ENCODE assay signal across 8 cellular contexts in genomic region chr6:129500958-129501381, GRCh38.
DNase-seq lines count a peak whose midpoint lies in the region; TF ChIP-seq lines count a peak whose summit lies in the region.

No MANE protein-coding gene starts in this region.

- no peaks in the 10 kb centered on the region for H3K79me2 ChIP-seq in PC-9 (ENCODE audit: low read depth)

- H3K27me3 ChIP-seq in PC-9 (ENCODE audit: insufficient read depth, low read depth) (no peaks in the 10 kb centered on the region), esophagus squamous epithelium (no peaks in the 10 kb centered on the region), suprapubic skin (no peaks in the 10 kb centered on the region)
- H3K27me3 ChIP-seq in CD8-positive, alpha-beta memory T cell (ENCODE audit: insufficient read depth, low read length, poor library complexity, severe bottlenecking), result no peaks in the 10 kb centered on the region

- H3K9me2 ChIP-seq in PC-9 (ENCODE audit: insufficient read depth), result no peaks in the 10 kb centered on the region

- H3K4me3 Mint-ChIP-seq in T-helper 1 cell treated with Interleukin-12 subunit alpha and Interleukin-12 subunit beta and Interleukin-4 antibody, amounts not matched to agents 30 μg/mL and 1 μg/mL, for 36 hours, result no peak overlapping the region
- H3K4me3 Mint-ChIP-seq in CD8-positive, alpha-beta memory T cell, result no peak overlapping the region

- POLR2A ChIA-PET in PC-9 (lab: Charles Lee; ENCODE audit: unreplicated experiment), result interaction anchor here (0.5 to 1.0 kb wide), 3 partner anchors 11 to 490 kb away, joined by 3 to 5 read pairs (median 4); no protein-coding TSS in a partner anchor
- POLR2A ChIA-PET in CD8-positive, alpha-beta memory T cell (lab: Charles Lee), result interaction anchor here (0.6 kb wide), 1 partner anchor 42 kb away, joined by 5 read pairs; no protein-coding TSS in a partner anchor

- TSS peak; percentile 52 for BruUV-seq in PC-9 (replicated peaks; lab: Mats Ljungman, UMichigan)

- no peaks in the 10 kb centered on the region for H3K36me3 Mint-ChIP-seq in T-helper 1 cell treated with Interleukin-12 subunit alpha and Interleukin-12 subunit beta and Interleukin-4 antibody, amounts not matched to agents 30 μg/mL and 1 μg/mL, for 36 hours (ENCODE audit: low read depth)
- H3K36me3 Mint-ChIP-seq in CD8-positive, alpha-beta memory T cell, result no peaks in the 10 kb centered on the region

- peak overlapping the region; percentile 46 for H3K4me2 ChIP-seq in PC-9

- no peaks in the 10 kb centered on the region for H3K9me3 Mint-ChIP-seq in T-helper 1 cell treated with Interleukin-12 subunit alpha and Interleukin-12 subunit beta and Interleukin-4 antibody, amounts not matched to agents 30 μg/mL and 1 μg/mL, for 36 hours
- no peaks in the 10 kb centered on the region for H3K9me3 Mint-ChIP-seq in CD8-positive, alpha-beta memory T cell

- H3K4me1 Mint-ChIP-seq in T-helper 1 cell treated with Interleukin-12 subunit alpha and Interleukin-12 subunit beta and Interleukin-4 antibody, amounts not matched to agents 30 μg/mL and 1 μg/mL, for 36 hours (ENCODE audit: low read depth), result peaks cover 25% of the 10 kb centered on the region
- peaks cover 11 to 15% (median 14%) of the 10 kb centered on the region in 3 donors for H3K4me1 Mint-ChIP-seq in CD8-positive, alpha-beta memory T cell

- TF ChIP-seq POLR2A in esophagus squamous epithelium (IDR thresholded peaks at IDR 0.05), result no peak
- no peak for TF ChIP-seq POLR2A in suprapubic skin (IDR thresholded peaks at IDR 0.05)

- H4K20me1 ChIP-seq in PC-9 (ENCODE audit: insufficient read depth), result no peaks in the 10 kb centered on the region

- H3K36me3 ChIP-seq in PC-9 (ENCODE audit: low read depth) (no peaks in the 10 kb centered on the region), esophagus squamous epithelium (peaks cover 0 to 4% (median 0%) of the 10 kb centered on the region in 3 donors), suprapubic skin (peaks cover 2% of the 10 kb centered on the region)
- no peaks in the 10 kb centered on the region for H3K36me3 ChIP-seq in CD8-positive, alpha-beta memory T cell (ENCODE audit: insufficient read depth, low read length)

- WGBS in esophagus squamous epithelium, 2 donors, result 42 to 49% methylated on average over 10 of the region's 10 CpGs
- 61% methylated on average over 10 of the region's 10 CpGs for WGBS in suprapubic skin

- H2AFZ ChIP-seq in PC-9, result no peak overlapping the region

- H3K9me3 ChIP-seq in PC-9 (ENCODE audit: insufficient read depth, low read depth) (no peaks in the 10 kb centered on the region), esophagus squamous epithelium (no peaks in the 10 kb centered on the region), suprapubic skin (no peaks in the 10 kb centered on the region)
- no peaks in the 10 kb centered on the region for H3K9me3 ChIP-seq in CD8-positive, alpha-beta memory T cell (ENCODE audit: low read length)

- peak; percentile 49; the same call in 1 of the 2 replicates for TF ChIP-seq CTCF in PC-9 (conservative IDR thresholded peaks at IDR 0.05)
- TF ChIP-seq CTCF in esophagus squamous epithelium (IDR thresholded peaks at IDR 0.05), result peak in 2 of 6 experiments; percentile 18 to 48
- TF ChIP-seq CTCF in suprapubic skin (IDR thresholded peaks at IDR 0.05), result peak in 1 of 2 donors; percentile 14

- peak overlapping the region; percentile 32 for H3K27ac ChIP-seq in PC-9
- peak overlapping the region; percentile 61 to 84 (median 63) for H3K27ac ChIP-seq in esophagus squamous epithelium
- peak overlapping the region; percentile 78 for H3K27ac ChIP-seq in suprapubic skin
- H3K27ac ChIP-seq in CD8-positive, alpha-beta memory T cell (ENCODE audit: low read depth, low read length), result no peak overlapping the region

- peaks cover 9% of the 10 kb centered on the region; the same call in 1 of the 2 replicates for H3F3A ChIP-seq in PC-9 (ENCODE audit: insufficient read depth, low read depth)

- intact Hi-C loops in PC-9 (cut with micrococcal nuclease; ENCODE audit: unreplicated experiment) (no loop called here), esophagus squamous epithelium (cut with DNase I) (no loop called here)

- DNase-seq in T-helper 1 cell (no peak), PC-9 (no peak), esophagus squamous epithelium (lab: John Stamatoyannopoulos, UW) (no peak), suprapubic skin (ENCODE audit: low spot score in 2 of 2) (no peak), MV-4-11 (lab: John Stamatoyannopoulos, UW) (no peak), NCI-H1694 treated with DMSO at 0.1 percent for 48 hours (lab: John Stamatoyannopoulos, UW) (no peak)
- no peak for DNase-seq in CD8-positive, alpha-beta memory T cell

- H3K4me3 ChIP-seq in PC-9 (no peak overlapping the region; the same call in 1 of the 2 replicates), esophagus squamous epithelium (peak overlapping the region in 1 of 4 donors; percentile 13), suprapubic skin (no peak overlapping the region)
- H3K4me3 ChIP-seq in CD8-positive, alpha-beta memory T cell (ENCODE audit: low read length), result no peak overlapping the region

- CTCF ChIA-PET in PC-9 (lab: Charles Lee), result interaction anchor here (0.6 to 1.2 kb wide), 4 partner anchors 85 to 1263 kb away, joined by 3 to 5 read pairs (median 4); no protein-coding TSS in a partner anchor
- CTCF ChIA-PET in CD8-positive, alpha-beta memory T cell (lab: Charles Lee), result interaction anchor here (0.8 to 2.2 kb wide), 8 partner anchors 9 to 517 kb away, joined by 3 to 8 read pairs (median 4); no protein-coding TSS in a partner anchor

- H3K27ac Mint-ChIP-seq in T-helper 1 cell treated with Interleukin-12 subunit alpha and Interleukin-12 subunit beta and Interleukin-4 antibody, amounts not matched to agents 30 μg/mL and 1 μg/mL, for 36 hours, result peak overlapping the region; percentile 52
- peak overlapping the region in 1 of 8 donors; percentile 61 for H3K27ac Mint-ChIP-seq in CD8-positive, alpha-beta memory T cell

- no peaks in the 10 kb centered on the region for H3K27me3 Mint-ChIP-seq in T-helper 1 cell treated with Interleukin-12 subunit alpha and Interleukin-12 subunit beta and Interleukin-4 antibody, amounts not matched to agents 30 μg/mL and 1 μg/mL, for 36 hours (ENCODE audit: low read depth)
- no peaks in the 10 kb centered on the region for H3K27me3 Mint-ChIP-seq in CD8-positive, alpha-beta memory T cell

- TF ChIP-seq EP300 in suprapubic skin (IDR thresholded peaks at IDR 0.05), result no peak

- H3K4me1 ChIP-seq in PC-9 (replicated peaks; ENCODE audit: insufficient read depth), result peaks cover 25% of the 10 kb centered on the region
- peaks cover 11 to 51% (median 20%) of the 10 kb centered on the region in 3 donors for H3K4me1 ChIP-seq in esophagus squamous epithelium
- peaks cover 49% of the 10 kb centered on the region for H3K4me1 ChIP-seq in suprapubic skin
- H3K4me1 ChIP-seq in CD8-positive, alpha-beta memory T cell (ENCODE audit: insufficient read depth, low read length), result peaks cover 8% of the 10 kb centered on the region
